1 cellular context compared by ENCODE assay signal in the genomic region with DNA sequence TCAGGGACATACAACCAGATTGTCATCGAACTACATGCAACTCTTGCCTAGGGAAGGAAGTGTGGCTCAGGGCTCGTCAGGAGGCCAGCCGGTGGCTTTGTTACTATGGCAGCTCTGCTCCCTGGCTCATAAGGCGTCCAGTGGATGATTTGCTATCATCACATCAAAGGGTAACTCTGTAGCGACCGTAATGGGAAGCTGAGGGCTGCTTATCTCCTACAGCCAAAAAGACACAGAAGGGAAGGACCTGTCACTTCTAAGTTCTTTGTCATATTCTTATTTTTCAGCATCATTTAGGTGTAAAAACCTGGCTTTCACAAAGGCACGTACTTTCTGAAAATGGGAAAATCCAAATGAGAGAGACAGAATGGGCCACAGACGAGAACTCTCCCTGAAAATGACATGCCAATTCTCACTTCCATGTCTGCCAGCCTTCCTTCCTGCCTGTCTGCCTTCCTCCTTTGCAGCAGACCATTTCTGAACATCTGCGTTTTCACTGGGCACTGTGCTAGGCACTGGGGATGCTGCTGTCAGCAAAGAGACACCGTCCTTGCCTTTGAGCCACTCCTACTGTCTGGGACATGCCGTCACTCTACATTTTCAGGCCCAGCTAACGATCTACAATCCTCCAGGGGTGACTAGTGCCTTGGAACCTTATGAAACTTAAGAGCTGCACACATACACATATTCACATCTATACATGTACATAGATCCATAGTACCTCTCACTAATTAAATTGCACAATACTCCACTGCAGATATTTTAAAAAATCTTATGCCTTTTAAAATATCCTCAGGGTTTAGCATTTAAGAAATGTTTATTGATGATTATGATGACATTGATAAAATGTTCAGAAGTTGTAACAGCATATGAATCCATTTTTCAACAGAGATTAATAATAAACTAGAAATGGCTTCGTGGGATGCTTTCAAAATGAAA.
A peak's percentile ranks its signal among the peaks of the same experiment; 100 is the strongest.
TF ChIP-seq lines count a peak whose summit lies in the region.

No MANE protein-coding gene starts in this region.

TF ChIP-seq in K562, 482 proteins besides CTCF, POLR2A, EP300 and RAD21 (continued from another document and continues in another):
- TF ChIP-seq BMI1 (IDR thresholded peaks at IDR 0.05; ENCODE audit: low read length), result no peak
- peak; percentile 44 for TF ChIP-seq CREB1 (IDR thresholded peaks at IDR 0.05)
- no peak for TF ChIP-seq CREB1 (CRISPR knock-in tag; IDR thresholded peaks at IDR 0.05)
- no peak for TF ChIP-seq KDM2B (CRISPR knock-in tag; IDR thresholded peaks at IDR 0.05)
- TF ChIP-seq ZNF316 (IDR thresholded peaks at IDR 0.05), result peak; percentile 36; the same call in 1 of the 2 replicates
- TF ChIP-seq, protein P1, sequence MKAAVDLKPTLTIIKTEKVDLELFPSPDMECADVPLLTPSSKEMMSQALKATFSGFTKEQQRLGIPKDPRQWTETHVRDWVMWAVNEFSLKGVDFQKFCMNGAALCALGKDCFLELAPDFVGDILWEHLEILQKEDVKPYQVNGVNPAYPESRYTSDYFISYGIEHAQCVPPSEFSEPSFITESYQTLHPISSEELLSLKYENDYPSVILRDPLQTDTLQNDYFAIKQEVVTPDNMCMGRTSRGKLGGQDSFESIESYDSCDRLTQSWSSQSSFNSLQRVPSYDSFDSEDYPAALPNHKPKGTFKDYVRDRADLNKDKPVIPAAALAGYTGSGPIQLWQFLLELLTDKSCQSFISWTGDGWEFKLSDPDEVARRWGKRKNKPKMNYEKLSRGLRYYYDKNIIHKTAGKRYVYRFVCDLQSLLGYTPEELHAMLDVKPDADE (conservative IDR thresholded peaks at IDR 0.05; ENCODE audit: control insufficient read depth, low read depth, low read length), result no peak
- no peak for TF ChIP-seq TEAD2 (tag; IDR thresholded peaks at IDR 0.05)
- no peak for TF ChIP-seq TAF1 (IDR thresholded peaks at IDR 0.05; ENCODE audit: control insufficient read depth, extremely low read depth, insufficient read depth, low read length, severe bottlenecking)
- peak; percentile 36; the same call in 1 of the 2 replicates for TF ChIP-seq SMARCC2 (IDR thresholded peaks at IDR 0.05; ENCODE audit: low read depth)
- no peak for TF ChIP-seq STAT5B (CRISPR knock-in tag; IDR thresholded peaks at IDR 0.05)
- no peak for TF ChIP-seq MTA3 (IDR thresholded peaks at IDR 0.05; ENCODE audit: borderline replicate concordance)
- peak; percentile 59; the same call in 1 of the 2 replicates for TF ChIP-seq CBFA2T2 (conservative IDR thresholded peaks at IDR 0.05)
- no peak for TF ChIP-seq PHTF2 (CRISPR knock-in tag; IDR thresholded peaks at IDR 0.05)
- TF ChIP-seq CHD1 (IDR thresholded peaks at IDR 0.05; ENCODE audit: low read length), result no peak
- TF ChIP-seq CBX5 (IDR thresholded peaks at IDR 0.05; ENCODE audit: borderline replicate concordance, low read depth), result no peak
- TF ChIP-seq CBFA2T3 (IDR thresholded peaks at IDR 0.05), result peak; percentile 82
- peak; percentile 95 for TF ChIP-seq TCF7 (IDR thresholded peaks at IDR 0.05; ENCODE audit: borderline replicate concordance)
- no peak for TF ChIP-seq ZNF699 (CRISPR knock-in tag; IDR thresholded peaks at IDR 0.05; ENCODE audit: insufficient replicate concordance)
- TF ChIP-seq DMBX1 (CRISPR knock-in tag; IDR thresholded peaks at IDR 0.05; ENCODE audit: borderline replicate concordance), result no peak
- TF ChIP-seq MCM2 (IDR thresholded peaks at IDR 0.05; ENCODE audit: low read depth), result no peak
- TF ChIP-seq NCOA1 (IDR thresholded peaks at IDR 0.05; ENCODE audit: low read depth), result peak; percentile 22; the same call in 1 of the 2 replicates
- no peak for TF ChIP-seq MYC (IDR thresholded peaks at IDR 0.05; ENCODE audit: low read depth, low read length)
- TF ChIP-seq MYC (CRISPR knock-in tag; IDR thresholded peaks at IDR 0.05; ENCODE audit: borderline replicate concordance, low read depth), result no peak
- TF ChIP-seq, protein P2, sequence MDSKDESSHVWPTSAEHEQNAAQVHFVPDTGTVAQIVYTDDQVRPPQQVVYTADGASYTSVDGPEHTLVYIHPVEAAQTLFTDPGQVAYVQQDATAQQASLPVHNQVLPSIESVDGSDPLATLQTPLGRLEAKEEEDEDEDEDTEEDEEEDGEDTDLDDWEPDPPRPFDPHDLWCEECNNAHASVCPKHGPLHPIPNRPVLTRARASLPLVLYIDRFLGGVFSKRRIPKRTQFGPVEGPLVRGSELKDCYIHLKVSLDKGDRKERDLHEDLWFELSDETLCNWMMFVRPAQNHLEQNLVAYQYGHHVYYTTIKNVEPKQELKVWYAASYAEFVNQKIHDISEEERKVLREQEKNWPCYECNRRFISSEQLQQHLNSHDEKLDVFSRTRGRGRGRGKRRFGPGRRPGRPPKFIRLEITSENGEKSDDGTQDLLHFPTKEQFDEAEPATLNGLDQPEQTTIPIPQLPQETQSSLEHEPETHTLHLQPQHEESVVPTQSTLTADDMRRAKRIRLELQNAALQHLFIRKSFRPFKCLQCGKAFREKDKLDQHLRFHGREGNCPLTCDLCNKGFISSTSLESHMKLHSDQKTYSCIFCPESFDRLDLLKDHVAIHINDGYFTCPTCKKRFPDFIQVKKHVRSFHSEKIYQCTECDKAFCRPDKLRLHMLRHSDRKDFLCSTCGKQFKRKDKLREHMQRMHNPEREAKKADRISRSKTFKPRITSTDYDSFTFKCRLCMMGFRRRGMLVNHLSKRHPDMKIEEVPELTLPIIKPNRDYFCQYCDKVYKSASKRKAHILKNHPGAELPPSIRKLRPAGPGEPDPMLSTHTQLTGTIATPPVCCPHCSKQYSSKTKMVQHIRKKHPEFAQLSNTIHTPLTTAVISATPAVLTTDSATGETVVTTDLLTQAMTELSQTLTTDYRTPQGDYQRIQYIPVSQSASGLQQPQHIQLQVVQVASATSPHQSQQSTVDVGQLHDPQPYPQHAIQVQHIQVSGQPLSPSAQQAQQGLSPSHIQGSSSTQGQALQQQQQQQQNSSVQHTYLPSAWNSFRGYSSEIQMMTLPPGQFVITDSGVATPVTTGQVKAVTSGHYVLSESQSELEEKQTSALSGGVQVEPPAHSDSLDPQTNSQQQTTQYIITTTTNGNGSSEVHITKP (IDR thresholded peaks at IDR 0.05; ENCODE audit: partially characterized antibody), result peak; percentile 63
- TF ChIP-seq MEF2D (tag; conservative IDR thresholded peaks at IDR 0.05; ENCODE audit: low read depth), result no peak
- TF ChIP-seq TRIM28 (IDR thresholded peaks at IDR 0.05), result no peak
- no peak for TF ChIP-seq GTF2E2 (tag; IDR thresholded peaks at IDR 0.05)
- no peak for TF ChIP-seq POLR2B (IDR thresholded peaks at IDR 0.05; ENCODE audit: low read depth, partially characterized antibody)
- TF ChIP-seq, protein P3, sequence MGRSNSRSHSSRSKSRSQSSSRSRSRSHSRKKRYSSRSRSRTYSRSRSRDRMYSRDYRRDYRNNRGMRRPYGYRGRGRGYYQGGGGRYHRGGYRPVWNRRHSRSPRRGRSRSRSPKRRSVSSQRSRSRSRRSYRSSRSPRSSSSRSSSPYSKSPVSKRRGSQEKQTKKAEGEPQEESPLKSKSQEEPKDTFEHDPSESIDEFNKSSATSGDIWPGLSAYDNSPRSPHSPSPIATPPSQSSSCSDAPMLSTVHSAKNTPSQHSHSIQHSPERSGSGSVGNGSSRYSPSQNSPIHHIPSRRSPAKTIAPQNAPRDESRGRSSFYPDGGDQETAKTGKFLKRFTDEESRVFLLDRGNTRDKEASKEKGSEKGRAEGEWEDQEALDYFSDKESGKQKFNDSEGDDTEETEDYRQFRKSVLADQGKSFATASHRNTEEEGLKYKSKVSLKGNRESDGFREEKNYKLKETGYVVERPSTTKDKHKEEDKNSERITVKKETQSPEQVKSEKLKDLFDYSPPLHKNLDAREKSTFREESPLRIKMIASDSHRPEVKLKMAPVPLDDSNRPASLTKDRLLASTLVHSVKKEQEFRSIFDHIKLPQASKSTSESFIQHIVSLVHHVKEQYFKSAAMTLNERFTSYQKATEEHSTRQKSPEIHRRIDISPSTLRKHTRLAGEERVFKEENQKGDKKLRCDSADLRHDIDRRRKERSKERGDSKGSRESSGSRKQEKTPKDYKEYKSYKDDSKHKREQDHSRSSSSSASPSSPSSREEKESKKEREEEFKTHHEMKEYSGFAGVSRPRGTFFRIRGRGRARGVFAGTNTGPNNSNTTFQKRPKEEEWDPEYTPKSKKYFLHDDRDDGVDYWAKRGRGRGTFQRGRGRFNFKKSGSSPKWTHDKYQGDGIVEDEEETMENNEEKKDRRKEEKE (IDR thresholded peaks at IDR 0.05; ENCODE audit: borderline replicate concordance in 1 of 2, control insufficient read depth in 1 of 2, low read depth in 2 of 2, low read length in 1 of 2), result no peak
- TF ChIP-seq NR2C2 (CRISPR knock-in tag; IDR thresholded peaks at IDR 0.05), result no peak
- TF ChIP-seq NR2C2 (tag; IDR thresholded peaks at IDR 0.05), result no peak
- no peak for TF ChIP-seq ZNF324 (CRISPR knock-in tag; IDR thresholded peaks at IDR 0.05)
- 0 out of 2 replicates have a peak, but pooled peaks have one; percentile 8 for TF ChIP-seq ZNF239 (CRISPR knock-in tag; IDR thresholded peaks at IDR 0.05)
- TF ChIP-seq, protein P4, sequence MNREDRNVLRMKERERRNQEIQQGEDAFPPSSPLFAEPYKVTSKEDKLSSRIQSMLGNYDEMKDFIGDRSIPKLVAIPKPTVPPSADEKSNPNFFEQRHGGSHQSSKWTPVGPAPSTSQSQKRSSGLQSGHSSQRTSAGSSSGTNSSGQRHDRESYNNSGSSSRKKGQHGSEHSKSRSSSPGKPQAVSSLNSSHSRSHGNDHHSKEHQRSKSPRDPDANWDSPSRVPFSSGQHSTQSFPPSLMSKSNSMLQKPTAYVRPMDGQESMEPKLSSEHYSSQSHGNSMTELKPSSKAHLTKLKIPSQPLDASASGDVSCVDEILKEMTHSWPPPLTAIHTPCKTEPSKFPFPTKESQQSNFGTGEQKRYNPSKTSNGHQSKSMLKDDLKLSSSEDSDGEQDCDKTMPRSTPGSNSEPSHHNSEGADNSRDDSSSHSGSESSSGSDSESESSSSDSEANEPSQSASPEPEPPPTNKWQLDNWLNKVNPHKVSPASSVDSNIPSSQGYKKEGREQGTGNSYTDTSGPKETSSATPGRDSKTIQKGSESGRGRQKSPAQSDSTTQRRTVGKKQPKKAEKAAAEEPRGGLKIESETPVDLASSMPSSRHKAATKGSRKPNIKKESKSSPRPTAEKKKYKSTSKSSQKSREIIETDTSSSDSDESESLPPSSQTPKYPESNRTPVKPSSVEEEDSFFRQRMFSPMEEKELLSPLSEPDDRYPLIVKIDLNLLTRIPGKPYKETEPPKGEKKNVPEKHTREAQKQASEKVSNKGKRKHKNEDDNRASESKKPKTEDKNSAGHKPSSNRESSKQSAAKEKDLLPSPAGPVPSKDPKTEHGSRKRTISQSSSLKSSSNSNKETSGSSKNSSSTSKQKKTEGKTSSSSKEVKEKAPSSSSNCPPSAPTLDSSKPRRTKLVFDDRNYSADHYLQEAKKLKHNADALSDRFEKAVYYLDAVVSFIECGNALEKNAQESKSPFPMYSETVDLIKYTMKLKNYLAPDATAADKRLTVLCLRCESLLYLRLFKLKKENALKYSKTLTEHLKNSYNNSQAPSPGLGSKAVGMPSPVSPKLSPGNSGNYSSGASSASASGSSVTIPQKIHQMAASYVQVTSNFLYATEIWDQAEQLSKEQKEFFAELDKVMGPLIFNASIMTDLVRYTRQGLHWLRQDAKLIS (CRISPR knock-in tag; IDR thresholded peaks at IDR 0.05), result no peak
- TF ChIP-seq LEF1 (IDR thresholded peaks at IDR 0.05), result peak; percentile 91; the same call in 1 of the 2 replicates
- TF ChIP-seq JUNB (CRISPR knock-in tag; conservative IDR thresholded peaks at IDR 0.05), result no peak
- no peak for TF ChIP-seq ETV6 (IDR thresholded peaks at IDR 0.05; ENCODE audit: borderline replicate concordance in 1 of 2, low read depth in 2 of 2, low read length in 1 of 2)
- TF ChIP-seq ETV6 (CRISPR knock-in tag; IDR thresholded peaks at IDR 0.05; ENCODE audit: borderline replicate concordance), result no peak
- TF ChIP-seq, protein P5, sequence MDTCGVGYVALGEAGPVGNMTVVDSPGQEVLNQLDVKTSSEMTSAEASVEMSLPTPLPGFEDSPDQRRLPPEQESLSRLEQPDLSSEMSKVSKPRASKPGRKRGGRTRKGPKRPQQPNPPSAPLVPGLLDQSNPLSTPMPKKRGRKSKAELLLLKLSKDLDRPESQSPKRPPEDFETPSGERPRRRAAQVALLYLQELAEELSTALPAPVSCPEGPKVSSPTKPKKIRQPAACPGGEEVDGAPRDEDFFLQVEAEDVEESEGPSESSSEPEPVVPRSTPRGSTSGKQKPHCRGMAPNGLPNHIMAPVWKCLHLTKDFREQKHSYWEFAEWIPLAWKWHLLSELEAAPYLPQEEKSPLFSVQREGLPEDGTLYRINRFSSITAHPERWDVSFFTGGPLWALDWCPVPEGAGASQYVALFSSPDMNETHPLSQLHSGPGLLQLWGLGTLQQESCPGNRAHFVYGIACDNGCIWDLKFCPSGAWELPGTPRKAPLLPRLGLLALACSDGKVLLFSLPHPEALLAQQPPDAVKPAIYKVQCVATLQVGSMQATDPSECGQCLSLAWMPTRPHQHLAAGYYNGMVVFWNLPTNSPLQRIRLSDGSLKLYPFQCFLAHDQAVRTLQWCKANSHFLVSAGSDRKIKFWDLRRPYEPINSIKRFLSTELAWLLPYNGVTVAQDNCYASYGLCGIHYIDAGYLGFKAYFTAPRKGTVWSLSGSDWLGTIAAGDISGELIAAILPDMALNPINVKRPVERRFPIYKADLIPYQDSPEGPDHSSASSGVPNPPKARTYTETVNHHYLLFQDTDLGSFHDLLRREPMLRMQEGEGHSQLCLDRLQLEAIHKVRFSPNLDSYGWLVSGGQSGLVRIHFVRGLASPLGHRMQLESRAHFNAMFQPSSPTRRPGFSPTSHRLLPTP (IDR thresholded peaks at IDR 0.05; ENCODE audit: borderline replicate concordance, extremely low read depth, insufficient read length), result no peak
- TF ChIP-seq FOXA3 (CRISPR knock-in tag; conservative IDR thresholded peaks at IDR 0.05 in 1 of 2, IDR thresholded peaks at IDR 0.05 in 1 of 2), result no peak
- TF ChIP-seq, protein P6, sequence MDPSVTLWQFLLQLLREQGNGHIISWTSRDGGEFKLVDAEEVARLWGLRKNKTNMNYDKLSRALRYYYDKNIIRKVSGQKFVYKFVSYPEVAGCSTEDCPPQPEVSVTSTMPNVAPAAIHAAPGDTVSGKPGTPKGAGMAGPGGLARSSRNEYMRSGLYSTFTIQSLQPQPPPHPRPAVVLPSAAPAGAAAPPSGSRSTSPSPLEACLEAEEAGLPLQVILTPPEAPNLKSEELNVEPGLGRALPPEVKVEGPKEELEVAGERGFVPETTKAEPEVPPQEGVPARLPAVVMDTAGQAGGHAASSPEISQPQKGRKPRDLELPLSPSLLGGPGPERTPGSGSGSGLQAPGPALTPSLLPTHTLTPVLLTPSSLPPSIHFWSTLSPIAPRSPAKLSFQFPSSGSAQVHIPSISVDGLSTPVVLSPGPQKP (CRISPR knock-in tag; IDR thresholded peaks at IDR 0.05), result no peak
- TF ChIP-seq KDM1A (IDR thresholded peaks at IDR 0.05), result peak in 1 of 2 experiments; percentile 28; a peak in 1 of 4 replicates
- TF ChIP-seq, protein P7, sequence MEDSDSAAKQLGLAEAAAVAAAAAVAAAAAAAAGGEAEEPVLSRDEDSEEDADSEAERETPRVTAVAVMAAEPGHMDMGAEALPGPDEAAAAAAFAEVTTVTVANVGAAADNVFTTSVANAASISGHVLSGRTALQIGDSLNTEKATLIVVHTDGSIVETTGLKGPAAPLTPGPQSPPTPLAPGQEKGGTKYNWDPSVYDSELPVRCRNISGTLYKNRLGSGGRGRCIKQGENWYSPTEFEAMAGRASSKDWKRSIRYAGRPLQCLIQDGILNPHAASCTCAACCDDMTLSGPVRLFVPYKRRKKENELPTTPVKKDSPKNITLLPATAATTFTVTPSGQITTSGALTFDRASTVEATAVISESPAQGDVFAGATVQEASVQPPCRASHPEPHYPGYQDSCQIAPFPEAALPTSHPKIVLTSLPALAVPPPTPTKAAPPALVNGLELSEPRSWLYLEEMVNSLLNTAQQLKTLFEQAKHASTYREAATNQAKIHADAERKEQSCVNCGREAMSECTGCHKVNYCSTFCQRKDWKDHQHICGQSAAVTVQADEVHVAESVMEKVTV (CRISPR knock-in tag; IDR thresholded peaks at IDR 0.05), result no peak
- no peak for TF ChIP-seq EGR1 (conservative IDR thresholded peaks at IDR 0.05)
